22 cellular contexts compared by ENCODE assay signal in the genomic region with DNA sequence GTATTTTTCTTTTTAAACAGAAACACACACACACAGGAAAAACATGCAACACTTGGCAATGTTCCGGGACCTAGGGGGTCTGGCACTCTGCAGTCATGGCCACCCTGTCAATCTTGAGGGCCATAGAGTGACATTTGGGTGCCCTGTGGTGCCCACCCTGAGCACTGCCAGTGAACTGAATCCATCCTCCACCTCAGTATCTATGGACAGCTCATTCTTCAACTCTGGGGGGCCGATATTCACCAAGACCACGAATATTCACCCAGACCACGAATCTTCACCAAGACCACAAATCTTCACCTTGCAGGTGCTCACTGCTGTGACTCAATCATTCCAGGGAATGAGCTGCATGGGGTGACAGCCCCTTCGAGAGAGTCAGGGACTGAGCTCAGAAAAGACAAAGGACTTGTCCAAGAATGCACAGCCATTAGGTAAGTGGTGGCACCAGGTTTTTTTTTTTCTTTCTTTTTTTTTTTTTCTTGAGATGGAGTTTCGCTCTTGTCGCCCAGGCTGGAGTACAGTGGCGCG. TPM values are rescaled to one million over a fixed set of nuclear protein-coding genes. Genes with fewer than 3 reads are reported as not detected.
DNase-seq lines count a peak whose midpoint lies in the region; ATAC-seq, FAIRE-seq and TF ChIP-seq lines count a peak whose summit lies in the region.
"Had no signal": no experiment of that assay in that cellular context is flagged by ENCODE, and none has a peak within 500 bp of the region (broad histone marks: within the 10 kb centered on the region; RNA-seq: fewer than 3 reads in every experiment).

No MANE protein-coding gene starts in this region.

- no peaks in the 10 kb centered on the region for H3K27me3 ChIP-seq in kidney epithelial cell (ENCODE audit: control insufficient read depth, insufficient read depth, low read length)

- FAIRE-seq in HTR-8/SVneo (lab: Jason Lieb, UNC) (peak; percentile 26), RCC 7860 (lab: Jason Lieb, UNC) (peak; percentile 65)

- H3K4me3 ChIP-seq in kidney epithelial cell (ENCODE audit: low read depth, low read length), result no peak overlapping the region

- ATAC-seq in stimulated activated naive CD8-positive, alpha-beta T cell treated with anti-CD3 and anti-CD28 coated beads, Interleukin-15, Interleukin-2, amounts not matched to agents 100 U/mL and 50 U/mL, for 24 hours, result peak; percentile 72
- ATAC-seq: SK-N-SH treated with all-trans-retinoic acid at 6 μM for 48 hours had no signal

- DNase-seq in HTR-8/SVneo (ENCODE audit: insufficient read length, low spot score), result no peak
- peak; percentile 68 for DNase-seq in RCC 7860 (ENCODE audit: low spot score)
- DNase-seq in kidney epithelial cell (ENCODE audit: low read depth), result peak; percentile 39
- DNase-seq in stimulated activated naive CD8-positive, alpha-beta T cell treated with anti-CD3 and anti-CD28 coated beads, Interleukin-15, Interleukin-2, amounts not matched to agents 100 U/mL and 50 U/mL, for 24 hours, result peak; percentile 39
- no peak for DNase-seq in SHP77 treated with DMSO at 0.1 percent for 48 hours (lab: John Stamatoyannopoulos, UW)
- no peak for DNase-seq in effector CD4-positive, alpha-beta T cell
- DNase-seq in DMS53 treated with DMSO at 0.1 percent for 48 hours (lab: John Stamatoyannopoulos, UW; ENCODE audit: unreplicated experiment), result no peak
- DNase-seq: AML-193; Caco-2; CD4-positive, CD25-positive, alpha-beta regulatory T cell; DMS153; GF-D8; H9; Kasumi-1; MM.1S; NCI-H1092; NCI-H146; NCI-H2029 treated with DMSO at 0.1 percent for 48 hours; NCI-H2171 treated with DMSO at 0.1 percent for 48 hours; OCI-M1; SHP77 had no signal

- H3K36me3 ChIP-seq in kidney epithelial cell (ENCODE audit: control insufficient read depth, insufficient read depth, low read length), result no peaks in the 10 kb centered on the region

- TF ChIP-seq CTCF in kidney epithelial cell (IDR thresholded peaks at IDR 0.05; ENCODE audit: insufficient read depth, low read length, poor library complexity, severe bottlenecking), result no peak

RNA-seq across cellular contexts. Expression of gene SNAI1, which starts 19.1 kb away (rescaled TPM):
- 1.0 TPM in 1 of 2 replicates, not detected in the other for total RNA-seq in kidney epithelial cell

Comparison
In these comparisons a context has a peak if more than half of its experiments do, and no peak if none do; other contexts are left out.
1. DNase-seq: peak in RCC 7860 (single experiment), kidney epithelial cell (single experiment) and stimulated activated naive CD8-positive, alpha-beta T cell treated with anti-CD3 and anti-CD28 coated beads, Interleukin-15, Interleukin-2, amounts not matched to agents 100 U/mL and 50 U/mL, for 24 hours (single experiment); none in HTR-8/SVneo (single experiment), SHP77 treated with DMSO at 0.1 percent for 48 hours (single experiment), effector CD4-positive, alpha-beta T cell (single experiment) and DMS53 treated with DMSO at 0.1 percent for 48 hours (single experiment).